ENCODE assay signal across 1 cellular context in genomic region chr2:228767196-228767595, GRCh38.
TF ChIP-seq lines count a peak whose summit lies in the region.

No MANE protein-coding gene starts in this region.

TF ChIP-seq in SK-N-SH treated with all-trans-retinoic acid at 6 μM for 48 hours, 23 proteins besides CTCF, POLR2A, EP300 and RAD21 (continued from another document):
- TF ChIP-seq TSHZ2 (CRISPR knock-in tag; IDR thresholded peaks at IDR 0.05) = no peak
- no peak for TF ChIP-seq CSDC2 (CRISPR knock-in tag; IDR thresholded peaks at IDR 0.05)
